In genomic region chr2:68196120-68196716, GRCh38 we compare ENCODE assay signal across 8 cellular contexts. TPM values are rescaled to one million over a fixed set of nuclear protein-coding genes. Genes with fewer than 3 reads are reported as not detected.
DNase-seq lines count a peak whose midpoint lies in the region; ATAC-seq, FAIRE-seq and TF ChIP-seq lines count a peak whose summit lies in the region.

No MANE protein-coding gene starts in this region.

- no peak overlapping the region for H3K4me3 ChIP-seq in LNCaP clone FGC (ENCODE audit: low read depth, low read length)

- DNase-seq in D721Med (ENCODE audit: insufficient read length, low spot score) (no peak), LNCaP clone FGC (ENCODE audit: low read depth) (no peak), fibroblast of peridontal ligament (ENCODE audit: extremely low read depth) (peak; percentile 76), retina (peak; percentile 16), mesenteric fat pad (ENCODE audit: low spot score) (no peak), occipital lobe (lab: John Stamatoyannopoulos, UW) (no peak)
- DNase-seq in activated CD4-positive, alpha-beta T cell treated with anti-CD3 and anti-CD28 coated beads for 48 hours = peak; percentile 33

- ATAC-seq in GM18873 (IDR thresholded peaks at IDR 0.05; ENCODE audit: low FRiP score, unreplicated experiment) = no peak

- peak; percentile 56 for TF ChIP-seq CTCF in D721Med (IDR thresholded peaks at IDR 0.05; ENCODE audit: insufficient read depth, missing control alignments)
- peak; percentile 23; the same call in 1 of the 2 replicates for TF ChIP-seq CTCF in LNCaP clone FGC (IDR thresholded peaks at IDR 0.05; ENCODE audit: control insufficient read depth, extremely low read depth, insufficient read depth)

- no peak for FAIRE-seq in D721Med (lab: Jason Lieb, UNC)

RNA-seq across cellular contexts. Expression of gene PNO1, which starts 38.5 kb away (rescaled TPM):
- total RNA-seq in mesenteric fat pad (26.4 TPM), occipital lobe (15.0 TPM)

RNA-seq across cellular contexts. Expression of gene PPP3R1, which starts 56.1 kb away (rescaled TPM):
- total RNA-seq in mesenteric fat pad = 66.2 TPM
- total RNA-seq in occipital lobe = 67.7 TPM

Comparison
In these comparisons a context has a peak if more than half of its experiments do, and no peak if none do; other contexts are left out.
1. DNase-seq: peak in activated CD4-positive, alpha-beta T cell treated with anti-CD3 and anti-CD28 coated beads for 48 hours (single experiment), fibroblast of peridontal ligament (single experiment) and retina (single experiment); none in D721Med (single experiment), LNCaP clone FGC (single experiment), mesenteric fat pad (single experiment) and occipital lobe (single experiment).